ENCODE assay signal across 15 cellular contexts in the genomic region with DNA sequence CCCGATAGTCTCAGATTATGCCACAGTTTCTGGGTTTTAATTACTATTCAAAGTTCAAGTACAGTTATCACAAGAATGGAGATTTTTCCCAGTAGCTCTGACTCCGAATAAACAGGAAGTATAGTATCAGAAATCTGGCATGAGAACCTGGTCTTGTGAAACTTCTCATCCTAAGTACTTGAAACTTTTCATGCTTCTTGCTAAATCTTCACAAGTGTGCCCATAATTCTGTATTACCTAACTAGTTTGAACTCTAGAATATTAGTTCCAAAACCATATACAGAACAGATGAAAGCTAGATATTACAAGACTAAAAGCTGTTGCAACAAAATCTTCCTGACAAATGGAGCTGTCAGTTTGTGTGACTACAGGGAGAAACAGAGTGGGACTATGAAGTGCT.
DNase-seq lines count a peak whose midpoint lies in the region; TF ChIP-seq lines count a peak whose summit lies in the region.
"Had no signal": no experiment of that assay in that cellular context is flagged by ENCODE, and none has a peak within 500 bp of the region (broad histone marks: within the 10 kb centered on the region; RNA-seq: fewer than 3 reads in every experiment).

No MANE protein-coding gene starts in this region.

- peaks cover 2% of the 10 kb centered on the region for H3K9me3 Mint-ChIP-seq in Calu3 (ENCODE audit: low read depth, unreplicated experiment)
- H3K9me3 Mint-ChIP-seq: nephron progenitor cell had no signal

- H3K4me3 ChIP-seq in AG10803 (ENCODE audit: low read length), result no peak overlapping the region
- H3K4me3 ChIP-seq in fibroblast of pulmonary artery (replicated peaks; ENCODE audit: low read depth, low read length), result no peak overlapping the region
- H3K4me3 ChIP-seq in neutrophil (ENCODE audit: low read depth in 1 of 2, low read length in 1 of 2), result no peak overlapping the region

- H3K27me3 ChIP-seq in neutrophil, result no peaks in the 10 kb centered on the region

- H3K4me1 Mint-ChIP-seq in Calu3 (ENCODE audit: low read depth, unreplicated experiment), result no peaks in the 10 kb centered on the region
- H3K4me1 Mint-ChIP-seq: nephron progenitor cell had no signal

- H3K27ac ChIP-seq in neutrophil, result peak overlapping the region; percentile 76
- H3K27ac ChIP-seq: C4-2B, VCaP had no signal

- DNase-seq in AG10803 (ENCODE audit: low read depth) (peak; percentile 98), NCI-H226 (peak; percentile 51), fibroblast of pulmonary artery (ENCODE audit: low read depth) (peak; percentile 97), NCI-H2081 (lab: John Stamatoyannopoulos, UW) (no peak), T-helper 9 cell (no peak), Calu3 (no peak)
- no peak for DNase-seq in effector CD4-positive, alpha-beta T cell
- DNase-seq: activated CD8-positive, alpha-beta memory T cell treated with anti-CD3 and anti-CD28 coated beads, Interleukin-2, amount 50 U/mL, for 4 hours; NCI-H1048; NCI-H510A; nephron progenitor cell; RPMI8226 had no signal

- peaks cover 16% of the 10 kb centered on the region for H3K36me3 ChIP-seq in neutrophil

- H3K4me1 ChIP-seq in neutrophil (ENCODE audit: control insufficient read depth in 1 of 2, insufficient read depth in 1 of 2, low read depth in 1 of 2, low read length in 1 of 2), result peaks cover 25 to 28% of the 10 kb centered on the region in 2 experiments

- no TSS peak for BruUV-seq in Calu3 (replicated peaks; lab: Mats Ljungman, UMichigan)

- intact Hi-C loops in Calu3 (cut with micrococcal nuclease; ENCODE audit: unreplicated experiment), result no loop called here

- TF ChIP-seq CTCF in AG10803 (conservative IDR thresholded peaks at IDR 0.05; ENCODE audit: low read length) (no peak), fibroblast of pulmonary artery (IDR thresholded peaks at IDR 0.05; ENCODE audit: low read length, missing control alignments) (no peak), neutrophil (IDR thresholded peaks at IDR 0.05) (no peak), Calu3 (IDR thresholded peaks at IDR 0.05; ENCODE audit: unreplicated experiment) (no peak)

- no peaks in the 10 kb centered on the region for H3K27me3 Mint-ChIP-seq in Calu3 (ENCODE audit: unreplicated experiment)

- H3K9me3 ChIP-seq in neutrophil, result no peaks in the 10 kb centered on the region

- H3K27ac Mint-ChIP-seq in Calu3 (ENCODE audit: unreplicated experiment), result no peak overlapping the region
- H3K27ac Mint-ChIP-seq: nephron progenitor cell had no signal

- CTCF ChIA-PET in Calu3 (lab: Charles Lee), result no interaction called here

- H3K4me3 Mint-ChIP-seq in Calu3 (ENCODE audit: low read depth, unreplicated experiment), result no peak overlapping the region
- H3K4me3 Mint-ChIP-seq: nephron progenitor cell had no signal

- H3K36me3 Mint-ChIP-seq in Calu3 (ENCODE audit: insufficient read depth, unreplicated experiment), result no peaks in the 10 kb centered on the region

Comparison
In these comparisons a context has a peak if more than half of its experiments do, and no peak if none do; other contexts are left out.
1. DNase-seq: peak in AG10803 (single experiment), NCI-H226 (single experiment) and fibroblast of pulmonary artery (single experiment); none in effector CD4-positive, alpha-beta T cell (single experiment), NCI-H2081 (0 of 2), T-helper 9 cell (single experiment) and Calu3 (single experiment).